Comparison of ENCODE assay signal across 30 cellular contexts in genomic region chr12:108671110-108671509, GRCh38. TPM values are rescaled to one million over a fixed set of nuclear protein-coding genes. Genes with fewer than 3 reads are reported as not detected.
DNase-seq lines count a peak whose midpoint lies in the region; ATAC-seq, FAIRE-seq and TF ChIP-seq lines count a peak whose summit lies in the region.
"Had no signal": no experiment of that assay in that cellular context is flagged by ENCODE, and none has a peak within 500 bp of the region (broad histone marks: within the 10 kb centered on the region; RNA-seq: fewer than 3 reads in every experiment).

No MANE protein-coding gene starts in this region.

- WGBS in H9 (ENCODE audit: extremely low coverage, insufficient read length, low lambda C conversion rate) = no CpG with 5 or more reads among the region's 3 CpGs
- 97% methylated on average over 3 of the region's 3 CpGs; no CpG with 5 or more reads in 1 of the 2 experiments for WGBS in H1 (ENCODE audit: extremely low coverage in 1 of 2, insufficient coverage in 1 of 2, insufficient read length in 1 of 2, insufficient replicate concordance in 2 of 2, low coverage in 1 of 2, low lambda C conversion rate in 2 of 2, missing lambda C conversion rate in 1 of 2), 2 experiments
- WGBS in right cardiac atrium = 84% methylated on average over 3 of the region's 3 CpGs

- CTCF ChIA-PET in H1 (lab: Charles Lee; ENCODE audit: partially characterized antibody) = interaction anchor here (0.6 to 10.4 kb wide), 6 partner anchors 11 to 993 kb away, joined by 3 to 188 read pairs (median 3); no protein-coding TSS in a partner anchor

- in situ Hi-C loops in gastrocnemius medialis (cut with MboI; ENCODE audit: low sequenced_read_pairs in 4 of 4) = loop anchor here in 1 of 4 donors (25.0 kb wide), 1 partner anchor 416 kb away; the partner anchor contains the start of genes ALKBH2 and UNG

- peaks cover 16 to 20% of the 10 kb centered on the region in 2 experiments for H3K4me1 Mint-ChIP-seq in H9

- no peak overlapping the region for H4K8ac ChIP-seq in H9 (replicated peaks; ENCODE audit: insufficient read length, low read depth, low read length)
- no peak overlapping the region for H4K8ac ChIP-seq in H1 (ENCODE audit: extremely low read depth, insufficient read depth, low read length)

- no peaks in the 10 kb centered on the region for H3K9me3 Mint-ChIP-seq in H9
- H3K9me3 Mint-ChIP-seq: natural killer cell treated with Interleukin-12 subunit alpha and Interleukin-12 subunit beta and Interleukin-15 and Interleukin-18, amount 100 ng/mL, for 72 hours; type B pancreatic cell had no signal

- no peak overlapping the region for H3K4ac ChIP-seq in H9 (ENCODE audit: low read depth, low read length)
- H3K4ac ChIP-seq in H1 (replicated peaks; ENCODE audit: insufficient read length, low read depth, low read length) = no peak overlapping the region

- H2BK12ac ChIP-seq in H9 (ENCODE audit: insufficient read length, low read depth, low read length) (no peak overlapping the region), H1 (ENCODE audit: low read depth, low read length) (no peak overlapping the region)

- H3K4me3 Mint-ChIP-seq in H9 = no peak overlapping the region
- H3K4me3 Mint-ChIP-seq: brain; natural killer cell treated with Interleukin-12 subunit alpha and Interleukin-12 subunit beta and Interleukin-15 and Interleukin-18, amount 100 ng/mL, for 72 hours; type B pancreatic cell had no signal

- H4K91ac ChIP-seq in H9 (ENCODE audit: insufficient read length, low read depth, low read length) (no peak overlapping the region), H1 (replicated peaks; ENCODE audit: insufficient read length, low read length) (no peak overlapping the region)

- TF ChIP-seq CTCF in H9 (conservative IDR thresholded peaks at IDR 0.05) (no peak), H1 (IDR thresholded peaks at IDR 0.05; ENCODE audit: control extremely low read depth in 1 of 3, insufficient read depth in 1 of 3, low read depth in 1 of 3, low read length in 3 of 3) (no peak), gastrocnemius medialis (IDR thresholded peaks at IDR 0.05 in 4 of 5, conservative IDR thresholded peaks at IDR 0.05 in 1 of 5) (no peak), dorsolateral prefrontal cortex (IDR thresholded peaks at IDR 0.05 in 54 of 56, conservative IDR thresholded peaks at IDR 0.05 in 2 of 56; ENCODE audit: low read depth in 1 of 56, partially characterized antibody in 56 of 56) (no peak)

- peaks cover 2% of the 10 kb centered on the region; the same call in 1 of the 2 replicates for H3K4me1 ChIP-seq in H9 (ENCODE audit: insufficient read depth, low read length)
- H3K4me1 ChIP-seq in H1 (replicated peaks in 1 of 4; ENCODE audit: control insufficient read depth in 3 of 4, insufficient read depth in 4 of 4, low read length in 3 of 4) = peaks cover 0 to 3% (median 1%) of the 10 kb centered on the region in 4 experiments; a peak in 3 of 7 replicates
- peaks cover 37 to 44% of the 10 kb centered on the region in 2 donors for H3K4me1 ChIP-seq in gastrocnemius medialis
- H3K4me1 ChIP-seq in right cardiac atrium (ENCODE audit: control insufficient read depth, insufficient read depth, low read length) = peaks cover 5% of the 10 kb centered on the region
- H3K4me1 ChIP-seq: SJSA1 had no signal

- H3K18ac ChIP-seq in H9 (ENCODE audit: insufficient read length, low read depth, low read length) (no peak overlapping the region), H1 (ENCODE audit: extremely low read depth, low read length) (no peak overlapping the region)

- H3K4me2 ChIP-seq in H9 (ENCODE audit: insufficient read depth, insufficient read length, low read length) (no peak overlapping the region), H1 (ENCODE audit: insufficient read depth in 1 of 2, low read depth in 2 of 2, low read length in 2 of 2) (no peak overlapping the region)
- H3K4me2 ChIP-seq: BLaER1 treated with 17β-estradiol and CSF1 and Interleukin-3, amounts not matched to agents 10 nM and 100 nM had no signal

- no peak for DNase-seq in H9
- peak; percentile 79 for DNase-seq in OCI-M1 (lab: John Stamatoyannopoulos, UW)
- DNase-seq in H1 (ENCODE audit: low read depth in 1 of 2, low spot score in 2 of 2) = no peak
- DNase-seq in gastrocnemius medialis = no peak
- DNase-seq in right cardiac atrium = no peak
- DNase-seq in dorsolateral prefrontal cortex = no peak
- DNase-seq: activated CD4-positive, alpha-beta T cell treated with anti-CD3 and anti-CD28 coated beads for 4 hours; activated T-cell treated with anti-CD3 and anti-CD28 coated beads, Interleukin-2, amount 50 U/mL, for 1 hour; adrenal gland; COR-L47; DMS79; effector CD4-positive, alpha-beta T cell; foreskin fibroblast; GDM1; heart left ventricle; kidney; NCI-H1417 treated with DMSO at 0.1 percent for 48 hours; NCI-H2081; NCI-H2227 treated with DMSO at 0.1 percent for 48 hours; NCI-H526 treated with DMSO at 0.1 percent for 48 hours; ovary; small intestine; stimulated activated CD4-positive, alpha-beta T cell treated with anti-CD3 and anti-CD28 coated beads, Interleukin-1b, Interleukin-23, amount 100 ng/mL, for 48 hours; T-helper 1 cell had no signal

- no peak overlapping the region for H3K23ac ChIP-seq in H9 (ENCODE audit: insufficient read length, low read depth, low read length)
- H3K23ac ChIP-seq in H1 (ENCODE audit: insufficient read length) = no peak overlapping the region

- H2AFZ ChIP-seq in H9 (ENCODE audit: low read length) (no peak overlapping the region), H1 (ENCODE audit: low read length) (no peak overlapping the region)

- H3K27ac ChIP-seq in H9 (ENCODE audit: insufficient read length, low read depth, low read length) = no peak overlapping the region
- H3K27ac ChIP-seq in H1 (ENCODE audit: low read depth, low read length) = no peak overlapping the region
- H3K27ac ChIP-seq in gastrocnemius medialis = peak overlapping the region; percentile 42 to 79 (median 50)
- H3K27ac ChIP-seq in right cardiac atrium (ENCODE audit: low read length) = no peak overlapping the region
- H3K27ac ChIP-seq in dorsolateral prefrontal cortex = peak overlapping the region in 1 of 59 donors; percentile 11
- H3K27ac ChIP-seq: adrenal gland; BLaER1 treated with 17β-estradiol and CSF1 and Interleukin-3, amounts not matched to agents 10 nM and 100 nM; ovary; SJSA1 had no signal

- no peak overlapping the region for H3K4me3 ChIP-seq in H1 (ENCODE audit: extremely low read depth in 1 of 4, insufficient read depth in 2 of 4, low read depth in 3 of 4, low read length in 4 of 4)
- H3K4me3 ChIP-seq in gastrocnemius medialis = no peak overlapping the region
- H3K4me3 ChIP-seq in right cardiac atrium (ENCODE audit: low read length) = no peak overlapping the region
- H3K4me3 ChIP-seq in dorsolateral prefrontal cortex = no peak overlapping the region
- H3K4me3 ChIP-seq: adrenal gland; BLaER1 treated with 17β-estradiol and CSF1 and Interleukin-3, amounts not matched to agents 10 nM and 100 nM; heart left ventricle; ovary; SJSA1 had no signal

- H3K56ac ChIP-seq in H9 (ENCODE audit: insufficient read length, low read depth, low read length) (no peak overlapping the region), H1 (replicated peaks; ENCODE audit: insufficient read length, low read depth, low read length) (no peak overlapping the region)

- H4K5ac ChIP-seq in H9 (ENCODE audit: insufficient read length, low read depth, low read length) (no peak overlapping the region), H1 (ENCODE audit: insufficient read length, low read depth, low read length) (no peak overlapping the region)

- H4K20me1 ChIP-seq in H9 (ENCODE audit: control insufficient read depth, insufficient read depth, insufficient read length) = no peaks in the 10 kb centered on the region
- H4K20me1 ChIP-seq in H1 (replicated peaks in 1 of 2; ENCODE audit: control insufficient read depth in 1 of 2, insufficient read depth in 2 of 2, low read length in 2 of 2) = peaks cover 1 to 3% of the 10 kb centered on the region in 2 experiments

- H3K23me2 ChIP-seq in H9 (ENCODE audit: insufficient read length, low read depth, low read length, poor library complexity, severe bottlenecking) (no peaks in the 10 kb centered on the region), H1 (ENCODE audit: low read depth, low read length) (no peaks in the 10 kb centered on the region)

- intact Hi-C loops in gastrocnemius medialis (cut with DNase I; ENCODE audit: low total_unique reads) = no loop called here
- intact Hi-C loops in right cardiac atrium (cut with DNase I) = loop anchor here in 2 of 4 donors (10.0 kb wide), 1 partner anchor 64 kb away; the partner anchor contains the start of gene CORO1C (in 2 of the 2)
- intact Hi-C loops in dorsolateral prefrontal cortex (cut with DNase I) = no loop called here

- H3K27me3 Mint-ChIP-seq in H9 (ENCODE audit: low read depth) = no peaks in the 10 kb centered on the region
- H3K27me3 Mint-ChIP-seq: brain; natural killer cell treated with Interleukin-12 subunit alpha and Interleukin-12 subunit beta and Interleukin-15 and Interleukin-18, amount 100 ng/mL, for 72 hours; type B pancreatic cell had no signal

- no peak for TF ChIP-seq POLR2A in H1 (IDR thresholded peaks at IDR 0.05; ENCODE audit: control extremely low read depth in 1 of 2, low read depth in 2 of 2, low read length in 2 of 2)
- TF ChIP-seq POLR2A in gastrocnemius medialis (IDR thresholded peaks at IDR 0.05) = no peak

- no peak overlapping the region for H2BK5ac ChIP-seq in H9 (ENCODE audit: insufficient read length, low read length)
- peak overlapping the region; percentile 38; the same call in 1 of the 2 replicates for H2BK5ac ChIP-seq in H1 (ENCODE audit: low read depth, low read length)

- H3K79me1 ChIP-seq in H9 (ENCODE audit: insufficient read depth, low read depth, low read length, poor library complexity, severe bottlenecking) (no peaks in the 10 kb centered on the region), H1 (ENCODE audit: low read depth, low read length) (peaks cover 4% of the 10 kb centered on the region; the same call in 1 of the 2 replicates)

- POLR2A ChIA-PET in H1 (lab: Charles Lee; ENCODE audit: partially characterized antibody) = interaction anchor here (0.6 to 1.8 kb wide), 2 partner anchors 20 to 65 kb away, joined by 3 to 5 read pairs; no protein-coding TSS in a partner anchor

- H3K9ac ChIP-seq in H9 (ENCODE audit: extremely low read depth, insufficient read length, low read length) = no peak overlapping the region
- no peak overlapping the region for H3K9ac ChIP-seq in H1 (replicated peaks in 1 of 4; ENCODE audit: extremely low read depth in 1 of 4, low read depth in 3 of 4, low read length in 3 of 4)
- H3K9ac ChIP-seq: BLaER1 treated with 17β-estradiol and CSF1 and Interleukin-3, amounts not matched to agents 10 nM and 100 nM had no signal

- H3K9me3 ChIP-seq in H9 (ENCODE audit: control insufficient read depth, low read depth, low read length) (no peaks in the 10 kb centered on the region), H1 (ENCODE audit: insufficient read depth in 2 of 2, low read depth in 1 of 2, low read length in 1 of 2) (no peaks in the 10 kb centered on the region), gastrocnemius medialis (no peaks in the 10 kb centered on the region), right cardiac atrium (ENCODE audit: control insufficient read depth, low read length) (no peaks in the 10 kb centered on the region)
- H3K9me3 ChIP-seq: adrenal gland; BLaER1 treated with 17β-estradiol and CSF1 and Interleukin-3, amounts not matched to agents 10 nM and 100 nM; heart left ventricle; ovary; SJSA1 had no signal

- no peak overlapping the region for H3K14ac ChIP-seq in H9 (ENCODE audit: insufficient read depth, low read length)
- no peak overlapping the region for H3K14ac ChIP-seq in H1 (ENCODE audit: insufficient read length)

- H2BK120ac ChIP-seq in H9 (ENCODE audit: low read depth, low read length, poor library complexity, severe bottlenecking) (no peak overlapping the region), H1 (replicated peaks; ENCODE audit: low read depth, low read length) (no peak overlapping the region)

- FAIRE-seq in H1 (lab: Jason Lieb, UNC) = no peak
- FAIRE-seq: kidney, small intestine had no signal

- no peak overlapping the region for H2BK20ac ChIP-seq in H9 (ENCODE audit: low read depth, low read length, poor library complexity, severe bottlenecking)
- no peak overlapping the region for H2BK20ac ChIP-seq in H1 (ENCODE audit: low read length)

- H2AK5ac ChIP-seq in H9 (ENCODE audit: insufficient read length, low read length) (no peak overlapping the region), H1 (ENCODE audit: low read depth, low read length) (no peak overlapping the region)

- ATAC-seq in gastrocnemius medialis (no peak), right cardiac atrium (no peak), HG03280 (IDR thresholded peaks at IDR 0.05; ENCODE audit: unreplicated experiment) (no peak)
- ATAC-seq: heart left ventricle; natural killer cell treated with Interleukin-12 subunit alpha and Interleukin-12 subunit beta and Interleukin-15 and Interleukin-18, amount 100 ng/mL, for 72 hours had no signal

- H3K79me2 ChIP-seq in H9 (ENCODE audit: insufficient read depth, low read length) (no peaks in the 10 kb centered on the region), H1 (ENCODE audit: control insufficient read depth in 1 of 2, insufficient read depth in 2 of 2, low read length in 2 of 2) (0 out of 4 replicates have a peak, but pooled peaks cover 0 to 3% of the 10 kb centered on the region in 2 experiments)

- no peak for TF ChIP-seq EP300 in H1 (IDR thresholded peaks at IDR 0.05; ENCODE audit: borderline replicate concordance in 1 of 2, low read depth in 2 of 2, low read length in 2 of 2)

- H3K36me3 ChIP-seq in H1 (ENCODE audit: control insufficient read depth in 2 of 4, insufficient read depth in 4 of 4, low read length in 3 of 4) = no peaks in the 10 kb centered on the region; a peak in 1 of 8 replicates
- no peaks in the 10 kb centered on the region for H3K36me3 ChIP-seq in gastrocnemius medialis
- H3K36me3 ChIP-seq: adrenal gland, ovary had no signal

- TF ChIP-seq RAD21 in H1 (IDR thresholded peaks at IDR 0.05 in 1 of 2, conservative IDR thresholded peaks at IDR 0.05 in 1 of 2; ENCODE audit: low read depth in 2 of 2, low read length in 2 of 2) = no peak

- no peak overlapping the region for H2BK15ac ChIP-seq in H9 (ENCODE audit: low read depth, low read length)
- H2BK15ac ChIP-seq in H1 (ENCODE audit: low read length) = no peak overlapping the region

- H3K27ac Mint-ChIP-seq in H9 = peak overlapping the region in 2 of 3 experiments; percentile 57 to 66; a peak in 4 of 7 replicates
- H3K27ac Mint-ChIP-seq: natural killer cell treated with Interleukin-12 subunit alpha and Interleukin-12 subunit beta and Interleukin-15 and Interleukin-18, amount 100 ng/mL, for 72 hours had no signal

- no peak overlapping the region for H3T11ph ChIP-seq in H9 (ENCODE audit: low read length)

- peaks cover 3 to 17% (median 4%) of the 10 kb centered on the region in 3 experiments; a peak in 4 of 7 replicates for H3K36me3 Mint-ChIP-seq in H9 (ENCODE audit: insufficient read depth in 1 of 3, low read depth in 3 of 3)

- H3K27me3 ChIP-seq in H9 (ENCODE audit: insufficient read depth, low read length) = no peaks in the 10 kb centered on the region
- H3K27me3 ChIP-seq in H1 (replicated peaks in 1 of 4; ENCODE audit: control insufficient read depth in 3 of 4, extremely low read depth in 1 of 4, insufficient read depth in 3 of 4, low read length in 3 of 4) = no peaks in the 10 kb centered on the region
- no peaks in the 10 kb centered on the region for H3K27me3 ChIP-seq in gastrocnemius medialis
- H3K27me3 ChIP-seq in right cardiac atrium (ENCODE audit: control insufficient read depth, insufficient read depth) = no peaks in the 10 kb centered on the region
- no peaks in the 10 kb centered on the region for H3K27me3 ChIP-seq in dorsolateral prefrontal cortex
- H3K27me3 ChIP-seq: adrenal gland; BLaER1 treated with 17β-estradiol and CSF1 and Interleukin-3, amounts not matched to agents 10 nM and 100 nM; heart left ventricle; ovary; SJSA1 had no signal

RNA-seq across cellular contexts. Expression of gene SELPLG, which starts 37.4 kb away (rescaled TPM):
- total RNA-seq in H9 (2021) (0.09 and 0.15 TPM in 2 replicates), gastrocnemius medialis (1 to 10 TPM in 3 of 4 donors, under 1 TPM in 1; 0.19 to 5.0 (median 2.6) TPM), right cardiac atrium (1 to 10 TPM; 2.9 to 6.2 (median 4.7) TPM), dorsolateral prefrontal cortex (10 to 100 TPM in 39 of 120 experiments, 1 to 10 TPM in 81; 1.8 to 27.0 (median 7.9) TPM)
- total RNA-seq in H1 (2021; fragmentation: NEBNext Ultra II Directional; extraction: Animal tissue kit (Norgen Biotek cat#: 25700)) = 0.13 TPM in 1 of 2 replicates, not detected in the other
- polyA plus RNA-seq in H1 (2011; rRNA removed) (0.18 and 0.19 TPM in 2 replicates), right cardiac atrium (1.9 TPM)
- 0.09 TPM for polyA plus RNA-seq in H1 (2011; cell fraction: cytosol; rRNA removed)
- polyA plus RNA-seq in H1 (2011; cell fraction: nucleus; rRNA removed) = 0.09 TPM
- 0.09 TPM in 1 of 4 replicates, not detected in the others for polyA plus RNA-seq in H1 (2012, experiment 1 of 2)
- not detected for polyA plus RNA-seq in H1 (2012, experiment 2 of 2)
- polyA plus RNA-seq in H1 (2013, experiment 1 of 2) = 0.08 TPM
- 0.06 TPM for polyA plus RNA-seq in H1 (2013, experiment 2 of 2)
- polyA minus RNA-seq in H1 (2011; rRNA and poly(A)+ RNA removed) = 0.10 TPM in 1 of 2 replicates, not detected in the other
- not detected for polyA minus RNA-seq in H1 (2011; cell fraction: cytosol; rRNA and poly(A)+ RNA removed)
- polyA minus RNA-seq in H1 (2011; cell fraction: nucleus; rRNA and poly(A)+ RNA removed) = not detected

Comparison
In these comparisons a context has a peak if more than half of its experiments do, and no peak if none do; other contexts are left out.
1. H3K27ac ChIP-seq: peak in gastrocnemius medialis (4 of 4); none in H9 (single experiment), H1 (single experiment) and right cardiac atrium (single experiment).